ENCODE assay signal across 1 cellular context in genomic region chr7:24192701-24193100, GRCh38.
TF ChIP-seq lines count a peak whose summit lies in the region.

No MANE protein-coding gene starts in this region.

TF ChIP-seq in HepG2, 621 proteins besides CTCF, POLR2A, EP300 and RAD21 (continued from another document):
- no peak for TF ChIP-seq TARDBP (CRISPR knock-in tag; IDR thresholded peaks at IDR 0.05)
- no peak for TF ChIP-seq ZNF570 (CRISPR knock-in tag; IDR thresholded peaks at IDR 0.05; ENCODE audit: borderline replicate concordance)
- no peak for TF ChIP-seq ZSCAN30 (CRISPR knock-in tag; IDR thresholded peaks at IDR 0.05)
- TF ChIP-seq ZNF615 (CRISPR knock-in tag; IDR thresholded peaks at IDR 0.05; ENCODE audit: borderline replicate concordance), result no peak
- no peak for TF ChIP-seq ZSCAN29 (CRISPR knock-in tag; conservative IDR thresholded peaks at IDR 0.05)
